8 cellular contexts compared by ENCODE assay signal in the genomic region with DNA sequence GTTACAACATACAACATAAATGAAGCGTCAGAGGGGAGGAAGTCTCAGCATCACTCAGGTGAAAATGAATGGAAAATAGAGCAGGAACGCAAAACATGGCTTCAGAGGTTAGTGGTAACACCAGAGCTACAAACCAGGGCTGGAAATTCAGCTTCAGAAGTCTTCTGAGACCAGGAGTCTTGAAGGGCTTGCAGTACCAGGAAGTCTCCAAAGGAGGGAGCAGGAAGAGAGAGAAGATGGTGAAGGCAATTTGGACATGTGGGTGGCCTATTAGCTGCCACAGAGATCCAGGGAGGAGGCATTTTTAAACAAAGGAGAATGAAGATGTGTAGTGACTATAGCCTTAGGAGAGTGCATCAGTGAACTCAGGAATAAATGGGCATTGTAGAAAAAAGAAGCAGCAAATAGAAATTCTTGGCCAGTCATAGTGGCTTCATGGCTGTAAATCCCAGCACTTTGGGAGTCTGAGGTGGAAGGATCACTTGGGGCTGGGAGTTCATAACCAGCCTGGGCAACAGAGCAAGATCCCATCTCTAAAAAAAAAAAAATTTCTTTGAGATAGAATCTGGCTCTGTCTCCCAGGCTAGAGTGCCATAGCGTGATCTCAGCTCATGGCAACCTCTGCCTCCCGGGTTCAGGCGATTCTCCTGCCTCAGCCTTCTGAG. TPM values are rescaled to one million over a fixed set of nuclear protein-coding genes. Genes with fewer than 3 reads are reported as not detected.
DNase-seq lines count a peak whose midpoint lies in the region; ATAC-seq and TF ChIP-seq lines count a peak whose summit lies in the region.

No MANE protein-coding gene starts in this region.

- ATAC-seq in HG02981 (IDR thresholded peaks at IDR 0.05; ENCODE audit: unreplicated experiment) (peak; percentile 75), HG03097 (IDR thresholded peaks at IDR 0.05; ENCODE audit: low FRiP score, unreplicated experiment) (no peak)

- no peak overlapping the region for H3K4me2 ChIP-seq in neural progenitor cell

- DNase-seq in A673 (ENCODE audit: low spot score) (peak; percentile 92), GM04503 (ENCODE audit: low read depth) (peak; percentile 53), NCI-H446 (lab: John Stamatoyannopoulos, UW) (peak; percentile 27 to 69), fibroblast of the conjunctiva (ENCODE audit: low read depth) (peak; percentile 77), neural progenitor cell (ENCODE audit: low spot score) (peak; percentile 87)
- peak; percentile 54 for DNase-seq in activated CD4-positive, alpha-beta memory T cell treated with anti-CD3 and anti-CD28 coated beads for 36 hours

- no peak overlapping the region for H3K27ac Mint-ChIP-seq in activated CD4-positive, alpha-beta memory T cell treated with anti-CD3 and anti-CD28 coated beads for 36 hours
- H3K27ac Mint-ChIP-seq in neural progenitor cell, result no peak overlapping the region

- H3F3A ChIP-seq in neural progenitor cell (ENCODE audit: low read depth), result no peaks in the 10 kb centered on the region

- peak; percentile 86 for TF ChIP-seq CTCF in A673 (conservative IDR thresholded peaks at IDR 0.05; ENCODE audit: low read depth, low read length)
- peak; percentile 74 for TF ChIP-seq CTCF in neural progenitor cell (IDR thresholded peaks at IDR 0.05)

- H3K9ac ChIP-seq in neural progenitor cell, result no peak overlapping the region

- no peaks in the 10 kb centered on the region for H3K36me3 Mint-ChIP-seq in activated CD4-positive, alpha-beta memory T cell treated with anti-CD3 and anti-CD28 coated beads for 36 hours
- no peaks in the 10 kb centered on the region for H3K36me3 Mint-ChIP-seq in neural progenitor cell

- no TSS peak for BruUV-seq in A673 (replicated peaks; lab: Mats Ljungman, UMichigan)

- CTCF ChIA-PET in A673 (lab: Charles Lee), result interaction anchor here (0.5 to 1.5 kb wide), 10 partner anchors 9 to 854 kb away, joined by 3 to 7 read pairs (median 6); partner anchors contain the start of gene TET1
- CTCF ChIA-PET in activated CD4-positive, alpha-beta memory T cell treated with anti-CD3 and anti-CD28 coated beads for 36 hours (lab: Charles Lee), result interaction anchor here (0.5 to 1.6 kb wide), 17 partner anchors 9 to 349 kb away, joined by 3 to 10 read pairs (median 3); partner anchors contain the start of genes CCAR1 and TET1

- H3K4me3 ChIP-seq in A673 (ENCODE audit: low read depth, low read length, poor library complexity, severe bottlenecking) (no peak overlapping the region), neural progenitor cell (no peak overlapping the region)

- H3K9me3 Mint-ChIP-seq in activated CD4-positive, alpha-beta memory T cell treated with anti-CD3 and anti-CD28 coated beads for 36 hours, result no peaks in the 10 kb centered on the region
- H3K9me3 Mint-ChIP-seq in neural progenitor cell, result no peaks in the 10 kb centered on the region

- H3K27me3 Mint-ChIP-seq in activated CD4-positive, alpha-beta memory T cell treated with anti-CD3 and anti-CD28 coated beads for 36 hours, result no peaks in the 10 kb centered on the region
- peaks cover 2% of the 10 kb centered on the region for H3K27me3 Mint-ChIP-seq in neural progenitor cell (ENCODE audit: insufficient read depth, low read depth)

- H3K4me3 Mint-ChIP-seq in activated CD4-positive, alpha-beta memory T cell treated with anti-CD3 and anti-CD28 coated beads for 36 hours, result no peak overlapping the region
- no peak overlapping the region for H3K4me3 Mint-ChIP-seq in neural progenitor cell

- POLR2A ChIA-PET in A673 (lab: Charles Lee; ENCODE audit: low non-redundant PET), result no interaction called here
- POLR2A ChIA-PET in activated CD4-positive, alpha-beta memory T cell treated with anti-CD3 and anti-CD28 coated beads for 36 hours (lab: Charles Lee), result interaction anchor here (1.6 kb wide), 1 partner anchor 50 kb away, joined by 3 read pairs; no protein-coding TSS in a partner anchor

- intact Hi-C loops in A673 (cut with micrococcal nuclease; ENCODE audit: unreplicated experiment), result loop anchor here (10.0 kb wide), 1 partner anchor 354 kb away; the partner anchor contains the start of gene DDX50
- intact Hi-C loops in activated CD4-positive, alpha-beta memory T cell treated with anti-CD3 and anti-CD28 coated beads for 36 hours (cut with micrococcal nuclease), result loop anchor here (1.0 to 2.0 kb wide), 2 partner anchors 170 to 348 kb away; partner anchors contain the start of gene CCAR1

- H3K36me3 ChIP-seq in A673 (ENCODE audit: insufficient read depth, low read length, poor library complexity, severe bottlenecking) (no peaks in the 10 kb centered on the region), neural progenitor cell (no peaks in the 10 kb centered on the region)

- H3K27me3 ChIP-seq in A673 (replicated peaks; ENCODE audit: insufficient read depth, low read depth, low read length, poor library complexity), result no peaks in the 10 kb centered on the region
- no peaks in the 10 kb centered on the region for H3K27me3 ChIP-seq in neural progenitor cell

- peaks cover 3% of the 10 kb centered on the region for H3K4me1 ChIP-seq in A673 (ENCODE audit: insufficient read depth, low read length, poor library complexity, severe bottlenecking)
- no peaks in the 10 kb centered on the region for H3K4me1 ChIP-seq in neural progenitor cell

- H3K4me1 Mint-ChIP-seq in activated CD4-positive, alpha-beta memory T cell treated with anti-CD3 and anti-CD28 coated beads for 36 hours (ENCODE audit: low read depth), result no peaks in the 10 kb centered on the region
- H3K4me1 Mint-ChIP-seq in neural progenitor cell, result peaks cover 7% of the 10 kb centered on the region

- H4K20me1 ChIP-seq in neural progenitor cell (ENCODE audit: low read depth), result no peaks in the 10 kb centered on the region

- H3K79me2 ChIP-seq in neural progenitor cell (ENCODE audit: low read depth), result no peaks in the 10 kb centered on the region

- H3K27ac ChIP-seq in A673 (ENCODE audit: low read depth, low read length, poor library complexity, severe bottlenecking) (no peak overlapping the region), neural progenitor cell (no peak overlapping the region)

- H2AFZ ChIP-seq in neural progenitor cell (replicated peaks), result no peak overlapping the region

- H3K9me3 ChIP-seq in A673 (ENCODE audit: low read depth, low read length, poor library complexity, severe bottlenecking) (no peaks in the 10 kb centered on the region), neural progenitor cell (ENCODE audit: low read depth) (no peaks in the 10 kb centered on the region)

RNA-seq across cellular contexts. Expression of gene TET1, which starts 9.3 kb away (rescaled TPM):
- 15.2 and 17.4 TPM in 2 replicates for total RNA-seq in A673 (2021)
- under 1 TPM; 0.43 to 0.53 TPM for total RNA-seq in activated CD4-positive, alpha-beta memory T cell treated with anti-CD3 and anti-CD28 coated beads for 36 hours
- 47.9 and 67.3 TPM in 2 replicates for total RNA-seq in neural progenitor cell (ENCODE audit: low replicate concordance)

RNA-seq across cellular contexts. Expression of gene SLC25A16, which starts 23.6 kb away (rescaled TPM):
- total RNA-seq in A673 (2021), result 17.9 and 19.1 TPM in 2 replicates
- total RNA-seq in activated CD4-positive, alpha-beta memory T cell treated with anti-CD3 and anti-CD28 coated beads for 36 hours, result 10 to 100 TPM; 11.1 to 12.8 TPM
- total RNA-seq in neural progenitor cell (ENCODE audit: low replicate concordance), result 6.5 and 7.7 TPM in 2 replicates

Comparison
In these comparisons a context has a peak if more than half of its experiments do, and no peak if none do; other contexts are left out.
1. RNA of gene TET1, which starts 9.3 kb away (total RNA-seq): 47.9 to 67.3 TPM in neural progenitor cell and 15.2 to 17.4 TPM in A673; 0.43 to 0.53 TPM in activated CD4-positive, alpha-beta memory T cell treated with anti-CD3 and anti-CD28 coated beads for 36 hours; every median in the first group is over 10 times any median in the second.
2. Peak in every context shown above with its lines, with median percentiles within 50 percentile points of each other: DNase-seq.